Comparison of ENCODE assay signal across 7 cellular contexts in the genomic region with DNA sequence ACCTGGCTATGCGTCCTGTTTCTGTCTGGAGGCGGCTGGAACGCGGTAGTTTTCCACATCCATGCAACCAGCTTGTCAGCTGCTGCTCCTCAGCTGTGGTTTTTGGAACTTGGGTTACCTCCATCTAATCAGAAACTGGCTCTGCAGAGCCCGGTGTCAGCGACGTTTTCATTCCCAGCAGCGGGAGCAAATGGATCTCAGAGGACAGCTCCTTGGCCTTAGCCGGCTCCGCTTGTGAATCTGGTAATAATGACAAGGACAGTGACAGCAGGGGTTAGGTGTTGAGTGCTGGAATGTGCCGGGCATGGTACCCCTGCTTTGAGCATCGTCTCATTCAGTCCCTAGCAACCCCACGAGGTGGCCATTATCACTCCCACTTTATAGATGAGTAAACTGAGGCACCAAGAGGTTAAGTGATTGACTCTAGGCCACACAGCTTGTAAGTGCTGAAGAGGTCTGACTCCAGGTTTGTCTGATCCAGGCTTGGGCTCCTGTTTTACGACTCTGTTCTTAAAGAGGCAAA. TPM values are rescaled to one million over a fixed set of nuclear protein-coding genes. Genes with fewer than 3 reads are reported as not detected.
DNase-seq lines count a peak whose midpoint lies in the region; ATAC-seq and TF ChIP-seq lines count a peak whose summit lies in the region.

No MANE protein-coding gene starts in this region.

- ATAC-seq in WTC11, result no peak
- no peak for ATAC-seq in stimulated activated memory B cell treated with anti-CD40 and anti-IgM and Interleukin-4, amounts not matched to agents 10 μg/mL and 1 μg/mL and 100 μg/mL, for 72 hours
- ATAC-seq in HG02588 (IDR thresholded peaks at IDR 0.05; ENCODE audit: unreplicated experiment), result no peak

- H3K4me1 Mint-ChIP-seq in HFFc6 (ENCODE audit: low read depth) (no peaks in the 10 kb centered on the region; the same call in 1 of the 2 replicates), WTC11 (peaks cover 13% of the 10 kb centered on the region)
- peaks cover 49% of the 10 kb centered on the region for H3K4me1 Mint-ChIP-seq in stimulated activated memory B cell treated with anti-CD40 and anti-IgM and Interleukin-4, amounts not matched to agents 10 μg/mL and 1 μg/mL and 100 μg/mL, for 72 hours

- peak overlapping the region; percentile 56 for H3K4me3 ChIP-seq in iPS-15b (ENCODE audit: low read depth, low read length)

- H3K9ac ChIP-seq in iPS-15b (ENCODE audit: low read depth, low read length), result peak overlapping the region; percentile 54

- TF ChIP-seq CTCF in HFFc6 (IDR thresholded peaks at IDR 0.05) (no peak), WTC11 (IDR thresholded peaks at IDR 0.05) (no peak)

- H3K4me3 Mint-ChIP-seq in HFFc6, result peak overlapping the region; percentile 75
- H3K4me3 Mint-ChIP-seq in WTC11, result peak overlapping the region; percentile 53
- peak overlapping the region; percentile 84 for H3K4me3 Mint-ChIP-seq in stimulated activated memory B cell treated with anti-CD40 and anti-IgM and Interleukin-4, amounts not matched to agents 10 μg/mL and 1 μg/mL and 100 μg/mL, for 72 hours

- H3K9me3 ChIP-seq in iPS-15b (ENCODE audit: control insufficient read depth, insufficient read depth, low read length), result no peaks in the 10 kb centered on the region

- no peaks in the 10 kb centered on the region for H3K36me3 ChIP-seq in iPS-15b (ENCODE audit: control insufficient read depth, insufficient read depth, low read length)

- peaks cover 41% of the 10 kb centered on the region for H3K27me3 ChIP-seq in iPS-15b (ENCODE audit: control insufficient read depth, insufficient read depth, low read length)

- POLR2A ChIA-PET in WTC11 (lab: Charles Lee), result interaction anchor here (1.6 kb wide), 1 partner anchor 173 kb away, joined by 4 read pairs; a partner anchor contains a TSS

- CTCF ChIA-PET in WTC11 (lab: Charles Lee), result interaction anchor here (0.6 to 3.2 kb wide), 17 partner anchors 8 to 233 kb away, joined by 3 to 16 read pairs (median 4); a partner anchor contains a TSS

- no peak overlapping the region for H3K27ac Mint-ChIP-seq in HFFc6
- H3K27ac Mint-ChIP-seq in WTC11, result no peak overlapping the region
- no peak overlapping the region for H3K27ac Mint-ChIP-seq in stimulated activated memory B cell treated with anti-CD40 and anti-IgM and Interleukin-4, amounts not matched to agents 10 μg/mL and 1 μg/mL and 100 μg/mL, for 72 hours

- DNase-seq in HFFc6 (no peak), WTC11 (ENCODE audit: low spot score) (no peak), D341Med (ENCODE audit: low spot score) (no peak), NOMO-1 treated with DMSO at 0.1 percent for 48 hours (lab: John Stamatoyannopoulos, UW; ENCODE audit: unreplicated experiment) (no peak)

- H3K9me3 Mint-ChIP-seq in HFFc6 (no peaks in the 10 kb centered on the region), WTC11 (no peaks in the 10 kb centered on the region)
- no peaks in the 10 kb centered on the region for H3K9me3 Mint-ChIP-seq in stimulated activated memory B cell treated with anti-CD40 and anti-IgM and Interleukin-4, amounts not matched to agents 10 μg/mL and 1 μg/mL and 100 μg/mL, for 72 hours

- peaks cover 7% of the 10 kb centered on the region for H3K27me3 Mint-ChIP-seq in HFFc6 (ENCODE audit: insufficient read depth)
- H3K27me3 Mint-ChIP-seq in WTC11 (ENCODE audit: low read depth), result peaks cover 40% of the 10 kb centered on the region
- H3K27me3 Mint-ChIP-seq in stimulated activated memory B cell treated with anti-CD40 and anti-IgM and Interleukin-4, amounts not matched to agents 10 μg/mL and 1 μg/mL and 100 μg/mL, for 72 hours, result no peaks in the 10 kb centered on the region

- no peaks in the 10 kb centered on the region for H3K4me1 ChIP-seq in iPS-15b (ENCODE audit: control insufficient read depth, insufficient read depth, low read length)

- H3K36me3 Mint-ChIP-seq in HFFc6 (ENCODE audit: low read depth) (no peaks in the 10 kb centered on the region), WTC11 (no peaks in the 10 kb centered on the region)
- H3K36me3 Mint-ChIP-seq in stimulated activated memory B cell treated with anti-CD40 and anti-IgM and Interleukin-4, amounts not matched to agents 10 μg/mL and 1 μg/mL and 100 μg/mL, for 72 hours, result no peaks in the 10 kb centered on the region

TF ChIP-seq in WTC11, 78 proteins besides CTCF, POLR2A, EP300 and RAD21 (continues in another document):
- TF ChIP-seq ZNF416 (CRISPR knock-in tag; IDR thresholded peaks at IDR 0.05), result no peak
- no peak for TF ChIP-seq SMAD3 (CRISPR knock-in tag; IDR thresholded peaks at IDR 0.05; ENCODE audit: borderline replicate concordance)
- TF ChIP-seq SMAD4 (CRISPR knock-in tag; IDR thresholded peaks at IDR 0.05), result no peak
- TF ChIP-seq MXD4 (CRISPR knock-in tag; IDR thresholded peaks at IDR 0.05; ENCODE audit: borderline replicate concordance), result no peak
- TF ChIP-seq TP53 (CRISPR knock-in tag; IDR thresholded peaks at IDR 0.05), result no peak
- TF ChIP-seq, protein P1, sequence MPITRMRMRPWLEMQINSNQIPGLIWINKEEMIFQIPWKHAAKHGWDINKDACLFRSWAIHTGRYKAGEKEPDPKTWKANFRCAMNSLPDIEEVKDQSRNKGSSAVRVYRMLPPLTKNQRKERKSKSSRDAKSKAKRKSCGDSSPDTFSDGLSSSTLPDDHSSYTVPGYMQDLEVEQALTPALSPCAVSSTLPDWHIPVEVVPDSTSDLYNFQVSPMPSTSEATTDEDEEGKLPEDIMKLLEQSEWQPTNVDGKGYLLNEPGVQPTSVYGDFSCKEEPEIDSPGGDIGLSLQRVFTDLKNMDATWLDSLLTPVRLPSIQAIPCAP (CRISPR knock-in tag; IDR thresholded peaks at IDR 0.05), result no peak
- TF ChIP-seq, protein P2, sequence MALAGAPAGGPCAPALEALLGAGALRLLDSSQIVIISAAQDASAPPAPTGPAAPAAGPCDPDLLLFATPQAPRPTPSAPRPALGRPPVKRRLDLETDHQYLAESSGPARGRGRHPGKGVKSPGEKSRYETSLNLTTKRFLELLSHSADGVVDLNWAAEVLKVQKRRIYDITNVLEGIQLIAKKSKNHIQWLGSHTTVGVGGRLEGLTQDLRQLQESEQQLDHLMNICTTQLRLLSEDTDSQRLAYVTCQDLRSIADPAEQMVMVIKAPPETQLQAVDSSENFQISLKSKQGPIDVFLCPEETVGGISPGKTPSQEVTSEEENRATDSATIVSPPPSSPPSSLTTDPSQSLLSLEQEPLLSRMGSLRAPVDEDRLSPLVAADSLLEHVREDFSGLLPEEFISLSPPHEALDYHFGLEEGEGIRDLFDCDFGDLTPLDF (CRISPR knock-in tag; IDR thresholded peaks at IDR 0.05), result no peak
- TF ChIP-seq CREB1 (CRISPR knock-in tag; IDR thresholded peaks at IDR 0.05), result no peak
- no peak for TF ChIP-seq CBFB (CRISPR knock-in tag; IDR thresholded peaks at IDR 0.05; ENCODE audit: low read depth)
- no peak for TF ChIP-seq TCF7 (CRISPR knock-in tag; IDR thresholded peaks at IDR 0.05; ENCODE audit: low read depth)
- no peak for TF ChIP-seq ZNF232 (CRISPR knock-in tag; IDR thresholded peaks at IDR 0.05)
- TF ChIP-seq, protein P3, sequence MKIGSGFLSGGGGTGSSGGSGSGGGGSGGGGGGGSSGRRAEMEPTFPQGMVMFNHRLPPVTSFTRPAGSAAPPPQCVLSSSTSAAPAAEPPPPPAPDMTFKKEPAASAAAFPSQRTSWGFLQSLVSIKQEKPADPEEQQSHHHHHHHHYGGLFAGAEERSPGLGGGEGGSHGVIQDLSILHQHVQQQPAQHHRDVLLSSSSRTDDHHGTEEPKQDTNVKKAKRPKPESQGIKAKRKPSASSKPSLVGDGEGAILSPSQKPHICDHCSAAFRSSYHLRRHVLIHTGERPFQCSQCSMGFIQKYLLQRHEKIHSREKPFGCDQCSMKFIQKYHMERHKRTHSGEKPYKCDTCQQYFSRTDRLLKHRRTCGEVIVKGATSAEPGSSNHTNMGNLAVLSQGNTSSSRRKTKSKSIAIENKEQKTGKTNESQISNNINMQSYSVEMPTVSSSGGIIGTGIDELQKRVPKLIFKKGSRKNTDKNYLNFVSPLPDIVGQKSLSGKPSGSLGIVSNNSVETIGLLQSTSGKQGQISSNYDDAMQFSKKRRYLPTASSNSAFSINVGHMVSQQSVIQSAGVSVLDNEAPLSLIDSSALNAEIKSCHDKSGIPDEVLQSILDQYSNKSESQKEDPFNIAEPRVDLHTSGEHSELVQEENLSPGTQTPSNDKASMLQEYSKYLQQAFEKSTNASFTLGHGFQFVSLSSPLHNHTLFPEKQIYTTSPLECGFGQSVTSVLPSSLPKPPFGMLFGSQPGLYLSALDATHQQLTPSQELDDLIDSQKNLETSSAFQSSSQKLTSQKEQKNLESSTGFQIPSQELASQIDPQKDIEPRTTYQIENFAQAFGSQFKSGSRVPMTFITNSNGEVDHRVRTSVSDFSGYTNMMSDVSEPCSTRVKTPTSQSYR (CRISPR knock-in tag; IDR thresholded peaks at IDR 0.05), result no peak
- TF ChIP-seq RELA (CRISPR knock-in tag; IDR thresholded peaks at IDR 0.05; ENCODE audit: borderline replicate concordance), result no peak
- no peak for TF ChIP-seq MYBL2 (CRISPR knock-in tag; IDR thresholded peaks at IDR 0.05)
- TF ChIP-seq, protein P4, sequence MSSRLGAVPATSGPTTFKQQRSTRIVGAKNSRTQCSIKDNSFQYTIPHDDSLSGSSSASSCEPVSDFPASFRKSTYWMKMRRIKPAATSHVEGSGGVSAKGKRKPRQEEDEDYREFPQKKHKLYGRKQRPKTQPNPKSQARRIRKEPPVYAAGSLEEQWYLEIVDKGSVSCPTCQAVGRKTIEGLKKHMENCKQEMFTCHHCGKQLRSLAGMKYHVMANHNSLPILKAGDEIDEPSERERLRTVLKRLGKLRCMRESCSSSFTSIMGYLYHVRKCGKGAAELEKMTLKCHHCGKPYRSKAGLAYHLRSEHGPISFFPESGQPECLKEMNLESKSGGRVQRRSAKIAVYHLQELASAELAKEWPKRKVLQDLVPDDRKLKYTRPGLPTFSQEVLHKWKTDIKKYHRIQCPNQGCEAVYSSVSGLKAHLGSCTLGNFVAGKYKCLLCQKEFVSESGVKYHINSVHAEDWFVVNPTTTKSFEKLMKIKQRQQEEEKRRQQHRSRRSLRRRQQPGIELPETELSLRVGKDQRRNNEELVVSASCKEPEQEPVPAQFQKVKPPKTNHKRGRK (CRISPR knock-in tag; IDR thresholded peaks at IDR 0.05; ENCODE audit: borderline replicate concordance), result no peak
- TF ChIP-seq, protein P5, sequence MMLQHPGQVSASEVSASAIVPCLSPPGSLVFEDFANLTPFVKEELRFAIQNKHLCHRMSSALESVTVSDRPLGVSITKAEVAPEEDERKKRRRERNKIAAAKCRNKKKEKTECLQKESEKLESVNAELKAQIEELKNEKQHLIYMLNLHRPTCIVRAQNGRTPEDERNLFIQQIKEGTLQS (CRISPR knock-in tag; conservative IDR thresholded peaks at IDR 0.05), result no peak

RNA-seq across cellular contexts. Expression of a gene that starts 1.3 kb away (rescaled TPM):
- total RNA-seq in HFFc6 (2021; fragmentation: NEBNext Ultra II Directional; extraction: Animal tissue kit (Norgen Biotek cat#: 25700)), result 1 to 10 TPM; 2.7 to 6.5 (median 3.4) TPM
- total RNA-seq in WTC11 (2021), result 15.2 to 19.9 TPM (median 18.5 TPM) in 3 replicates
